ENCODE assay signal across 9 cellular contexts in genomic region chr10:52314007-52314821, GRCh38. TPM values are rescaled to one million over a fixed set of nuclear protein-coding genes. Genes with fewer than 3 reads are reported as not detected.
DNase-seq lines count a peak whose midpoint lies in the region; ATAC-seq and TF ChIP-seq lines count a peak whose summit lies in the region.
"Had no signal": no experiment of that assay in that cellular context is flagged by ENCODE, and none has a peak within 500 bp of the region (broad histone marks: within the 10 kb centered on the region; RNA-seq: fewer than 3 reads in every experiment).

DKK1 (plus strand) TSS chr10:52314281; CDS start chr10:52314435, 154 bp downstream.

- H3K9ac ChIP-seq in iPS-20b (ENCODE audit: low read depth, low read length): peak within 1 kb of the TSS; percentile 35; the same call in 1 of the 2 replicates

- H3K9me3 ChIP-seq in CD4-positive, alpha-beta memory T cell (ENCODE audit: control insufficient read depth in 1 of 2, low read length in 2 of 2): no peaks in the 10 kb centered on the region
- H3K9me3 ChIP-seq in breast epithelium (no peaks in the 10 kb centered on the region), iPS-20b (ENCODE audit: insufficient read depth, low read depth, low read length) (no peaks in the 10 kb centered on the region), sigmoid colon (no peaks in the 10 kb centered on the region)

- H3K36me3 Mint-ChIP-seq in CD4-positive, alpha-beta memory T cell: no peaks in the 10 kb centered on the region

- H3K4me3 Mint-ChIP-seq in CD4-positive, alpha-beta memory T cell: peak within 1 kb of the TSS in 5 of 8 donors; percentile 2 to 77 (median 25)

- no peak within 1 kb of the TSS for H3K27ac Mint-ChIP-seq in CD4-positive, alpha-beta memory T cell

- no peak within 1 kb of the TSS for H3K27ac ChIP-seq in CD4-positive, alpha-beta memory T cell (ENCODE audit: low read depth, low read length)
- H3K27ac ChIP-seq in breast epithelium: no peak within 1 kb of the TSS
- no peak within 1 kb of the TSS for H3K27ac ChIP-seq in iPS-20b (ENCODE audit: low read length)
- H3K27ac ChIP-seq in sigmoid colon: no peak within 1 kb of the TSS

- peak in 1 of 5 donors; percentile 4 for DNase-seq in CD4-positive, alpha-beta memory T cell
- DNase-seq in NCI-H748 (lab: John Stamatoyannopoulos, UW; ENCODE audit: unreplicated experiment): peak; percentile 24
- DNase-seq in breast epithelium (ENCODE audit: low spot score in 2 of 2): peak in 1 of 2 donors; percentile 21
- DNase-seq in sigmoid colon: peak; percentile 69
- DNase-seq in NK-92 (lab: John Stamatoyannopoulos, UW; ENCODE audit: unreplicated experiment): no peak
- no peak for DNase-seq in NK-92 treated with Interleukin-12 subunit alpha and Interleukin-12 subunit beta, amount 100 ng/mL, for 24 hours (lab: John Stamatoyannopoulos, UW)

- H3K36me3 ChIP-seq in CD4-positive, alpha-beta memory T cell (ENCODE audit: insufficient read depth, low read length): no peaks in the 10 kb centered on the region
- H3K36me3 ChIP-seq in breast epithelium (no peaks in the 10 kb centered on the region), iPS-20b (ENCODE audit: insufficient read depth, low read depth, low read length) (no peaks in the 10 kb centered on the region), sigmoid colon (no peaks in the 10 kb centered on the region)

- H3K9me3 Mint-ChIP-seq in CD4-positive, alpha-beta memory T cell: peaks cover 0 to 12% (median 5%) of the 10 kb centered on the region in 8 donors

- TF ChIP-seq POLR2A in breast epithelium (IDR thresholded peaks at IDR 0.05): no peak
- no peak for TF ChIP-seq POLR2A in sigmoid colon (IDR thresholded peaks at IDR 0.05)

- intact Hi-C loops in CD4-positive, alpha-beta memory T cell (cut with micrococcal nuclease): no loop called here
- intact Hi-C loops in breast epithelium (cut with DNase I; ENCODE audit: low total_unique reads) (no loop called here), sigmoid colon (cut with DNase I) (loop anchor here (5.0 kb wide), 1 partner anchor 468 kb away; no protein-coding TSS in a partner anchor)

- peaks cover 31 to 32% of the 10 kb centered on the region in 2 donors for H3K27me3 Mint-ChIP-seq in CD4-positive, alpha-beta memory T cell

- CTCF ChIA-PET in CD4-positive, alpha-beta memory T cell (lab: Charles Lee; ENCODE audit: partially characterized antibody): no interaction called here

- POLR2A ChIA-PET in CD4-positive, alpha-beta memory T cell (lab: Charles Lee; ENCODE audit: partially characterized antibody): no interaction called here

- H3K4me3 ChIP-seq in CD4-positive, alpha-beta memory T cell (ENCODE audit: low read length in 2 of 2): no peak within 1 kb of the TSS
- H3K4me3 ChIP-seq in breast epithelium (peak within 1 kb of the TSS; percentile 54 to 73 (median 55)), iPS-20b (ENCODE audit: low read length) (peak within 1 kb of the TSS; percentile 73), sigmoid colon (peak within 1 kb of the TSS; percentile 17 to 53 (median 50))

- no peaks in the 10 kb centered on the region for H3K4me1 ChIP-seq in CD4-positive, alpha-beta memory T cell (ENCODE audit: insufficient read depth, low read length)
- no peaks in the 10 kb centered on the region for H3K4me1 ChIP-seq in breast epithelium
- peaks cover 5% of the 10 kb centered on the region; the same call in 1 of the 2 replicates for H3K4me1 ChIP-seq in iPS-20b (ENCODE audit: insufficient read depth, low read length)
- peaks cover 0 to 24% (median 22%) of the 10 kb centered on the region in 4 donors for H3K4me1 ChIP-seq in sigmoid colon

- 1% methylated on average over 53 of the region's 53 CpGs for WGBS in sigmoid colon, 2 donors

- peak; percentile 42 to 53 (median 45) for TF ChIP-seq CTCF in breast epithelium (IDR thresholded peaks at IDR 0.05)
- peak in 3 of 4 experiments; percentile 30 to 52 (median 46) for TF ChIP-seq CTCF in sigmoid colon (IDR thresholded peaks at IDR 0.05)

- H3K4me1 Mint-ChIP-seq in CD4-positive, alpha-beta memory T cell: peaks cover 5 to 16% (median 7%) of the 10 kb centered on the region in 4 donors

- no peaks in the 10 kb centered on the region for H3K27me3 ChIP-seq in CD4-positive, alpha-beta memory T cell (ENCODE audit: insufficient read depth, low read length)
- H3K27me3 ChIP-seq in breast epithelium (peaks cover 0 to 41% of the 10 kb centered on the region in 2 donors), iPS-20b (ENCODE audit: insufficient read depth, low read length) (peaks cover 83% of the 10 kb centered on the region), sigmoid colon (peaks cover 15 to 32% (median 24%) of the 10 kb centered on the region in 3 donors)

- no peak for TF ChIP-seq EP300 in sigmoid colon (IDR thresholded peaks at IDR 0.05)

- peak; percentile 76 for ATAC-seq in GM21447 (IDR thresholded peaks at IDR 0.05; ENCODE audit: unreplicated experiment)

RNA-seq across cellular contexts. Expression of gene DKK1, which starts in this region (rescaled TPM):
- not detected for total RNA-seq in CD4-positive, alpha-beta memory T cell
- polyA plus RNA-seq in CD4-positive, alpha-beta memory T cell: not detected
- total RNA-seq in breast epithelium (100 to 1,000 TPM in 1 of 3 donors, 1 to 10 TPM in 2; 2.0 to 142 (median 3.3) TPM), sigmoid colon (1 to 10 TPM in 3 of 4 donors, under 1 TPM in 1; 0.66 to 2.8 (median 2.3) TPM)
- under 1 TPM in 1 of 3 donors, not detected in 2; 0.73 TPM for polyA plus RNA-seq in sigmoid colon
- total RNA-seq: T-helper 1 cell treated with Interleukin-12 subunit alpha and Interleukin-12 subunit beta and Interleukin-4 antibody, amounts not matched to agents 30 ng/mL and 1 ng/mL, for 36 hours had no signal

Comparison
In these comparisons a context has a peak if more than half of its experiments do, and no peak if none do; other contexts are left out.
1. DNase-seq: peak in NCI-H748 (single experiment) and sigmoid colon (single experiment); none in NK-92 (single experiment) and NK-92 treated with Interleukin-12 subunit alpha and Interleukin-12 subunit beta, amount 100 ng/mL, for 24 hours (single experiment).
2. H3K4me3 ChIP-seq: peak in breast epithelium (3 of 3), iPS-20b (single experiment) and sigmoid colon (4 of 4); none in CD4-positive, alpha-beta memory T cell (0 of 2).